ENCODE assay signal across 15 cellular contexts in genomic region chr5:88923623-88924619, GRCh38.
"Had no signal": no experiment of that assay in that cellular context is flagged by ENCODE, and none has a peak within 500 bp of the region (broad histone marks: within the 10 kb centered on the region; RNA-seq: fewer than 3 reads in every experiment).

No MANE protein-coding gene starts in this region.

- H3K27me3 Mint-ChIP-seq: effector memory CD8-positive, alpha-beta T cell had no signal

- DNase-seq: activated CD4-positive, alpha-beta T cell treated with anti-CD3 and anti-CD28 coated beads for 1 hour; activated naive CD8-positive, alpha-beta T cell treated with anti-CD3 and anti-CD28 coated beads for 36 hours; amniotic stem cell; effector memory CD8-positive, alpha-beta T cell; foreskin melanocyte; heart left ventricle; left ventricle myocardium inferior; mammary epithelial cell; midbrain; stimulated activated naive CD8-positive, alpha-beta T cell treated with anti-CD3 and anti-CD28 coated beads, Interleukin-15, Interleukin-2, amounts not matched to agents 100 U/mL and 50 U/mL, for 24 hours; T1000; uterus; WERI-Rb-1 had no signal

- H3K36me3 Mint-ChIP-seq: activated naive CD8-positive, alpha-beta T cell treated with anti-CD3 and anti-CD28 coated beads for 36 hours had no signal

- H3K4me3 Mint-ChIP-seq: activated naive CD8-positive, alpha-beta T cell treated with anti-CD3 and anti-CD28 coated beads for 36 hours; activated T-helper 1 cell treated with anti-CD3 and anti-CD28 coated beads, Interleukin-12 subunit alpha, Interleukin-12 subunit beta, Interleukin-2, Interleukin-4 antibody, amounts not matched to agents 30 ng/mL and 10 ng/mL and 1 ng/mL, durations not matched to agents 14 hours and 24 hours and 36 hours; effector memory CD8-positive, alpha-beta T cell; neural crest cell had no signal

- H3K4me1 Mint-ChIP-seq: activated naive CD8-positive, alpha-beta T cell treated with anti-CD3 and anti-CD28 coated beads for 36 hours; neural crest cell had no signal

- H3K27ac Mint-ChIP-seq: activated naive CD8-positive, alpha-beta T cell treated with anti-CD3 and anti-CD28 coated beads for 36 hours; activated T-helper 1 cell treated with anti-CD3 and anti-CD28 coated beads, Interleukin-12 subunit alpha, Interleukin-12 subunit beta, Interleukin-2, Interleukin-4 antibody, amounts not matched to agents 30 ng/mL and 10 ng/mL and 1 ng/mL, durations not matched to agents 14 hours and 24 hours and 36 hours; effector memory CD8-positive, alpha-beta T cell had no signal

- H3K9me3 Mint-ChIP-seq: activated T-helper 1 cell treated with anti-CD3 and anti-CD28 coated beads, Interleukin-12 subunit alpha, Interleukin-12 subunit beta, Interleukin-2, Interleukin-4 antibody, amounts not matched to agents 30 ng/mL and 10 ng/mL and 1 ng/mL, durations not matched to agents 14 hours and 24 hours and 36 hours; neural crest cell had no signal

- ATAC-seq: effector memory CD8-positive, alpha-beta T cell; heart left ventricle; stimulated activated naive CD8-positive, alpha-beta T cell treated with anti-CD3 and anti-CD28 coated beads, Interleukin-15, Interleukin-2, amounts not matched to agents 100 U/mL and 50 U/mL, for 24 hours had no signal
